Comparison of ENCODE assay signal across 12 cellular contexts in genomic region chr16:75421820-75422126, GRCh38. TPM values are rescaled to one million over a fixed set of nuclear protein-coding genes. Genes with fewer than 3 reads are reported as not detected.
DNase-seq lines count a peak whose midpoint lies in the region; TF ChIP-seq lines count a peak whose summit lies in the region.
"Had no signal": no experiment of that assay in that cellular context is flagged by ENCODE, and none has a peak within 500 bp of the region (broad histone marks: within the 10 kb centered on the region; RNA-seq: fewer than 3 reads in every experiment).

No MANE protein-coding gene starts in this region.

- DNase-seq in CD8-positive, alpha-beta memory T cell: no peak
- DNase-seq in chondrocyte (ENCODE audit: low spot score) (no peak), nephron progenitor cell (no peak), middle frontal gyrus (ENCODE audit: extremely low spot score, low spot score) (no peak), NCI-H748 treated with DMSO at 0.1 percent for 48 hours (lab: John Stamatoyannopoulos, UW) (no peak)
- no peak for DNase-seq in activated CD8-positive, alpha-beta memory T cell treated with anti-CD3 and anti-CD28 coated beads, Interleukin-2, amount 50 U/mL, for 4 hours
- DNase-seq: activated CD4-positive, alpha-beta T cell treated with anti-CD3 and anti-CD28 coated beads, Interleukin-2, amount 50 U/mL, for 48 hours; IMR-90; NCI-H1436; substantia nigra; T-helper 1 cell had no signal

- H3K9me3 Mint-ChIP-seq in CD8-positive, alpha-beta memory T cell: no peaks in the 10 kb centered on the region
- no peaks in the 10 kb centered on the region for H3K9me3 Mint-ChIP-seq in chondrocyte (ENCODE audit: low read depth)
- H3K9me3 Mint-ChIP-seq in nephron progenitor cell: no peaks in the 10 kb centered on the region

- no peaks in the 10 kb centered on the region for H3K36me3 ChIP-seq in CD8-positive, alpha-beta memory T cell (ENCODE audit: insufficient read depth, low read length)
- H3K36me3 ChIP-seq in HUES64 (ENCODE audit: insufficient read depth, low read length): no peaks in the 10 kb centered on the region

- H3K4me1 ChIP-seq in CD8-positive, alpha-beta memory T cell (ENCODE audit: insufficient read depth, low read length): peaks cover 7% of the 10 kb centered on the region
- H3K4me1 ChIP-seq in HUES64 (ENCODE audit: insufficient read depth, low read length): peaks cover 26% of the 10 kb centered on the region

- H3K4me1 Mint-ChIP-seq in CD8-positive, alpha-beta memory T cell: peaks cover 25 to 52% (median 42%) of the 10 kb centered on the region in 3 donors
- peaks cover 46% of the 10 kb centered on the region for H3K4me1 Mint-ChIP-seq in chondrocyte (ENCODE audit: low read depth)
- peaks cover 34% of the 10 kb centered on the region for H3K4me1 Mint-ChIP-seq in nephron progenitor cell

- no peak overlapping the region for H3K27ac ChIP-seq in CD8-positive, alpha-beta memory T cell (ENCODE audit: low read depth, low read length)
- peak overlapping the region; percentile 65; the same call in 1 of the 2 replicates for H3K27ac ChIP-seq in HUES64 (ENCODE audit: low read depth, low read length)

- H3K36me3 Mint-ChIP-seq in CD8-positive, alpha-beta memory T cell: peaks cover 0 to 5% (median 0%) of the 10 kb centered on the region in 3 donors
- no peaks in the 10 kb centered on the region for H3K36me3 Mint-ChIP-seq in chondrocyte (ENCODE audit: low read depth)
- peaks cover 35% of the 10 kb centered on the region for H3K36me3 Mint-ChIP-seq in nephron progenitor cell (ENCODE audit: low read depth)

- H3K4me3 ChIP-seq in CD8-positive, alpha-beta memory T cell (ENCODE audit: low read length): no peak overlapping the region
- H3K4me3 ChIP-seq in HUES64 (ENCODE audit: low read length): no peak overlapping the region

- 97% methylated on average over 1 of the region's 1 CpG for WGBS in HUES64

- POLR2A ChIA-PET in CD8-positive, alpha-beta memory T cell (lab: Charles Lee): no interaction called here

- no peak overlapping the region for H3K4me3 Mint-ChIP-seq in CD8-positive, alpha-beta memory T cell
- H3K4me3 Mint-ChIP-seq in chondrocyte (ENCODE audit: unreplicated experiment): no peak overlapping the region
- peak overlapping the region; percentile 55 for H3K4me3 Mint-ChIP-seq in nephron progenitor cell

- CTCF ChIA-PET in CD8-positive, alpha-beta memory T cell (lab: Charles Lee): no interaction called here

- H3K27me3 Mint-ChIP-seq in CD8-positive, alpha-beta memory T cell: no peaks in the 10 kb centered on the region
- H3K27me3 Mint-ChIP-seq in chondrocyte (ENCODE audit: low read depth) (no peaks in the 10 kb centered on the region), nephron progenitor cell (ENCODE audit: low read depth, poor library complexity) (no peaks in the 10 kb centered on the region)

- peak overlapping the region in 6 of 8 donors; percentile 19 to 73 (median 44) for H3K27ac Mint-ChIP-seq in CD8-positive, alpha-beta memory T cell
- H3K27ac Mint-ChIP-seq in chondrocyte (ENCODE audit: unreplicated experiment) (peak overlapping the region; percentile 71), nephron progenitor cell (peak overlapping the region; percentile 85)

- H3K9me3 ChIP-seq in CD8-positive, alpha-beta memory T cell (ENCODE audit: low read length): no peaks in the 10 kb centered on the region
- no peaks in the 10 kb centered on the region for H3K9me3 ChIP-seq in HUES64 (ENCODE audit: insufficient read depth, low read depth, low read length)

- no peak for TF ChIP-seq CTCF in chondrocyte (IDR thresholded peaks at IDR 0.05)
- no peak for TF ChIP-seq CTCF in nephron progenitor cell (IDR thresholded peaks at IDR 0.05)

- H3K27me3 ChIP-seq in CD8-positive, alpha-beta memory T cell (ENCODE audit: insufficient read depth, low read length, poor library complexity, severe bottlenecking): no peaks in the 10 kb centered on the region
- no peaks in the 10 kb centered on the region for H3K27me3 ChIP-seq in HUES64 (ENCODE audit: insufficient read depth, low read length)

- no peak overlapping the region for H3K9ac ChIP-seq in HUES64 (ENCODE audit: low read depth, low read length)

RNA-seq across cellular contexts. Expression of gene CFDP1, which starts 11.5 kb away (rescaled TPM):
- 10 to 100 TPM; 34.2 to 39.1 TPM for total RNA-seq in CD8-positive, alpha-beta memory T cell
- polyA plus RNA-seq in CD8-positive, alpha-beta memory T cell: 33.8 TPM
- 62.1 TPM for polyA plus RNA-seq in HUES64 (2013, experiment 1 of 2)
- polyA plus RNA-seq in HUES64 (2013, experiment 2 of 2): 84.1 TPM
- 45.3 to 48.9 TPM (median 46.1 TPM) in 3 replicates for total RNA-seq in chondrocyte

RNA-seq across cellular contexts. Expression of gene TMEM170A, which starts 42.7 kb away (rescaled TPM):
- 10 to 100 TPM; 40.9 to 41.8 TPM for total RNA-seq in CD8-positive, alpha-beta memory T cell
- 41.7 TPM for polyA plus RNA-seq in CD8-positive, alpha-beta memory T cell
- polyA plus RNA-seq in HUES64 (2013, experiment 1 of 2): 20.4 TPM
- polyA plus RNA-seq in HUES64 (2013, experiment 2 of 2): 27.3 TPM
- 12.7 to 14.5 TPM (median 13.4 TPM) in 3 replicates for total RNA-seq in chondrocyte
